22 cellular contexts compared by ENCODE assay signal in the genomic region with DNA sequence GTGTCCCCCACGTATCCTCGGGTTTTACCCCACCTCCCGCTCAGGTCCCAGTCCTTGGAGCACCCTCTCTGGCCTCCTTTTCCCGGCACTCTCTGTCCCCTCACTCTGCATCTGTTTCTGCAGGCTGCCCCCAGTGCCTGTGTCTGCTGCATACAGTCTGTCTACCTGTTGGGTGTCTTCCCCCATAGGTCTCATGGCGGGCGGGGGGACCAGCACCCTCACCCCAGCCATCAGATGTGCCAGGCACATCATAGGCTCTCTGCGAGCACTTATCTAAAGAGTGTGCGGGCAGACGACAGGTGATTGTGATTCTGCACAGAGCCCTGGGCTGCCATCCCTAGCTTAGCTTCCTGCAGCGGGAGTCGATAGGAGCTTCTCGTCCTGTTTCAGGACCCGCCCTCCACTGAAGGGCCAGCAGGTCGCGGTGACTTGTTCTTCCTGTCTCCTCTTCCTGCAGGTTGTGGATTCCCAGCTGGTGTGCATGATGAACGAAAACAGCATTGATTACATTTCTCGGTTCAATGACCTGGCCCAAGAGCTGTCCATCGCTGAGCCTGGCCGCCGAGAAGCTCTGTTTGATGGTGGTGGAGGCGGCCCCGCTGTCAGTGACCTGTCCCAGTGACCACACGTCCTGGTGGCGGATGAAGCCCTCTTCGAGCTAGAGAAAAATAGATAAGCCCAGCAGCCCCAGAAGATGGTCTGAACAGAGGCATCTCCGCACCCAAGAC.
"Had no signal": no experiment of that assay in that cellular context is flagged by ENCODE, and none has a peak within 500 bp of the region (broad histone marks: within the 10 kb centered on the region; RNA-seq: fewer than 3 reads in every experiment).

No MANE protein-coding gene starts in this region.

- DNase-seq: cortex of kidney; effector memory CD8-positive, alpha-beta T cell; erythroblast; foreskin keratinocyte; head of caudate nucleus; kidney glomerular epithelial cell; mammary epithelial cell; naive thymus-derived CD4-positive, alpha-beta T cell; nephron progenitor cell; ovary; sigmoid colon; stimulated activated CD4-positive, alpha-beta T cell treated with anti-CD3 and anti-CD28 coated beads, Interleukin-2, amount 100 ng/mL, for 24 hours; stimulated activated CD4-positive, alpha-beta T cell treated with anti-CD3 and anti-CD28 coated beads, Interleukin-4, amount 100 ng/mL, for 4 hours; stimulated activated naive CD4-positive, alpha-beta T cell; stomach; substantia nigra; transverse colon had no signal

- H3K27ac ChIP-seq: foreskin keratinocyte, hepatocyte, ovary, right atrium auricular region, sigmoid colon, skin epidermis, stomach, thoracic aorta, transverse colon had no signal

- H3K4me3 ChIP-seq: hepatocyte, ovary, right atrium auricular region, sigmoid colon, skin epidermis, stomach, thoracic aorta, transverse colon had no signal

- H3K36me3 ChIP-seq: ovary had no signal

- H3K27me3 Mint-ChIP-seq: effector memory CD8-positive, alpha-beta T cell; naive thymus-derived CD4-positive, alpha-beta T cell had no signal

- ATAC-seq: effector memory CD8-positive, alpha-beta T cell; foreskin keratinocyte; naive thymus-derived CD4-positive, alpha-beta T cell had no signal

- H3K27ac Mint-ChIP-seq: naive thymus-derived CD4-positive, alpha-beta T cell had no signal

- H3K27me3 ChIP-seq: foreskin keratinocyte, hepatocyte, ovary, right atrium auricular region, sigmoid colon, stomach, transverse colon had no signal

- H3K4me1 ChIP-seq: foreskin keratinocyte had no signal

- H3K4me3 Mint-ChIP-seq: effector memory CD8-positive, alpha-beta T cell; naive thymus-derived CD4-positive, alpha-beta T cell; nephron progenitor cell had no signal

- H3K9me3 ChIP-seq: ovary, right atrium auricular region, sigmoid colon, stomach, thoracic aorta, transverse colon had no signal

- H3K9me3 Mint-ChIP-seq: effector memory CD8-positive, alpha-beta T cell; naive thymus-derived CD4-positive, alpha-beta T cell; nephron progenitor cell had no signal

- FAIRE-seq: endothelial cell of umbilical vein had no signal
